Comparison of ENCODE assay signal across 22 cellular contexts in the genomic region with DNA sequence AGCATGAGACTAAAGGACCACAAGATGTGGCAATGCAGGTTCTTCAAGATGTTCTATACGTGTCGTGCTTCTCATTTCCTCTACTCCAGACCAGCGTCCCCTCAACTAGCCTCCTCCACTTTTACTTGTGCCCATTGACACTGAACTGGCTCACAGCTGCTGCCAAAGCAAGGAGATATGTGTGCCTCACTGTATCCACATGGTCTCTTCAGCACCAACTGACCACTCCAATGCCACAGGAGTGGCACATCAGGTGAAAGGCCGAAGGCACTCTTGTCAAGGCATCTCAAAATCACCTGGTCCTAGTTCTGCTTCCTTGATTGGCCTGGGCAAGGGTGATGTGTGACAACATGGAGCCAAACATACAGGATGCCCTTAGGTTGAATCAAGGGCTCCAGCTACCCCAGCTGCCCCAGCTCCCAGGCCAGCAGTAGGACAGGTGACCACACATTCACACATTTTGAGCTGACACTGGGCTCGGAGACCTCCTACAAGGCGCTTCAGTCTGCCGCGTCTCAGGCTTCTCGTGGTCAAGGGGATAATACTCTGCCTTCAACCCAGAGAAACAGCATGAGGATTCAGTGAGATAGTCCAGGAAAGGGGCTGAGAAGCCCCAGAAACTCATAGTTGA.
A peak's percentile ranks its signal among the peaks of the same experiment; 100 is the strongest.
DNase-seq lines count a peak whose midpoint lies in the region; ATAC-seq, FAIRE-seq and TF ChIP-seq lines count a peak whose summit lies in the region.
"Had no signal": no experiment of that assay in that cellular context is flagged by ENCODE, and none has a peak within 500 bp of the region (broad histone marks: within the 10 kb centered on the region; RNA-seq: fewer than 3 reads in every experiment).

No MANE protein-coding gene starts in this region.

- POLR2A ChIA-PET in activated CD4-positive, alpha-beta T cell treated with anti-CD3 and anti-CD28 coated beads for 36 hours (lab: Charles Lee): no interaction called here

- no peak for DNase-seq in HTR-8/SVneo (ENCODE audit: insufficient read length, low spot score)
- DNase-seq in coronary artery (ENCODE audit: low spot score): peak; percentile 59
- peak; percentile 35 for DNase-seq in islet precursor cell
- no peak for DNase-seq in neural progenitor cell (ENCODE audit: low spot score)
- no peak for DNase-seq in central memory CD4-positive, alpha-beta T cell
- DNase-seq in activated CD4-positive, alpha-beta T cell treated with anti-CD3 and anti-CD28 coated beads for 36 hours: no peak
- DNase-seq: 8988T; Caco-2; CD4-positive, CD25-positive, alpha-beta regulatory T cell; CD8-positive, alpha-beta T cell; DMS153; DND-41; HFFc6 had no signal

- H3K4me3 ChIP-seq in coronary artery: no peak overlapping the region
- no peak overlapping the region for H3K4me3 ChIP-seq in neural progenitor cell
- H3K4me3 ChIP-seq: BLaER1, GM23338, HAP-1 had no signal

- peak; percentile 80 for FAIRE-seq in HTR-8/SVneo (lab: Jason Lieb, UNC)
- FAIRE-seq: G401.6, GM12892, H54 had no signal

- no peaks in the 10 kb centered on the region for H3F3A ChIP-seq in neural progenitor cell (ENCODE audit: low read depth)

- TF ChIP-seq CTCF in coronary artery (IDR thresholded peaks at IDR 0.05) (no peak), neural progenitor cell (IDR thresholded peaks at IDR 0.05) (no peak)

- no peak overlapping the region for H3K27ac ChIP-seq in coronary artery
- H3K27ac ChIP-seq in neural progenitor cell: no peak overlapping the region
- H3K27ac ChIP-seq: BLaER1, C4-2B had no signal

- CTCF ChIA-PET in activated CD4-positive, alpha-beta T cell treated with anti-CD3 and anti-CD28 coated beads for 36 hours (lab: Charles Lee): no interaction called here

- H3K4me1 Mint-ChIP-seq in neural progenitor cell: peaks cover under 1% of the 10 kb centered on the region
- no peaks in the 10 kb centered on the region for H3K4me1 Mint-ChIP-seq in activated CD4-positive, alpha-beta T cell treated with anti-CD3 and anti-CD28 coated beads for 36 hours
- H3K4me1 Mint-ChIP-seq: B cell; CD4-positive, CD25-positive, alpha-beta regulatory T cell; GM23338 had no signal

- intact Hi-C loops in activated CD4-positive, alpha-beta T cell treated with anti-CD3 and anti-CD28 coated beads for 36 hours (cut with DNase I, micrococcal nuclease): no loop called here

- no peaks in the 10 kb centered on the region for H3K9me3 Mint-ChIP-seq in neural progenitor cell
- H3K9me3 Mint-ChIP-seq in activated CD4-positive, alpha-beta T cell treated with anti-CD3 and anti-CD28 coated beads for 36 hours (ENCODE audit: low read depth): no peaks in the 10 kb centered on the region

- no peak overlapping the region for H3K4me2 ChIP-seq in neural progenitor cell
- H3K4me2 ChIP-seq: BLaER1, GM23338 had no signal

- peak overlapping the region; percentile 3 for H3K4me3 Mint-ChIP-seq in neural progenitor cell
- H3K4me3 Mint-ChIP-seq in activated CD4-positive, alpha-beta T cell treated with anti-CD3 and anti-CD28 coated beads for 36 hours: no peak overlapping the region
- H3K4me3 Mint-ChIP-seq: B cell; CD4-positive, CD25-positive, alpha-beta regulatory T cell; CD8-positive, alpha-beta T cell; GM23338; HFFc6 had no signal

- no peak for ATAC-seq in activated CD4-positive, alpha-beta T cell treated with anti-CD3 and anti-CD28 coated beads for 36 hours
- no peak for ATAC-seq in GM19035 (IDR thresholded peaks at IDR 0.05; ENCODE audit: unreplicated experiment)
- ATAC-seq: CD8-positive, alpha-beta T cell; GM23338 had no signal

- H3K27me3 Mint-ChIP-seq in neural progenitor cell (ENCODE audit: insufficient read depth, low read depth): peaks cover 11% of the 10 kb centered on the region
- no peaks in the 10 kb centered on the region for H3K27me3 Mint-ChIP-seq in activated CD4-positive, alpha-beta T cell treated with anti-CD3 and anti-CD28 coated beads for 36 hours
- H3K27me3 Mint-ChIP-seq: B cell; CD4-positive, CD25-positive, alpha-beta regulatory T cell had no signal

- H3K27ac Mint-ChIP-seq in neural progenitor cell: no peak overlapping the region
- H3K27ac Mint-ChIP-seq in activated CD4-positive, alpha-beta T cell treated with anti-CD3 and anti-CD28 coated beads for 36 hours: no peak overlapping the region
- H3K27ac Mint-ChIP-seq: B cell; CD8-positive, alpha-beta T cell; GM23338; HFFc6 had no signal

- H3K36me3 Mint-ChIP-seq in neural progenitor cell: no peaks in the 10 kb centered on the region
- no peaks in the 10 kb centered on the region for H3K36me3 Mint-ChIP-seq in activated CD4-positive, alpha-beta T cell treated with anti-CD3 and anti-CD28 coated beads for 36 hours (ENCODE audit: low read depth)
- H3K36me3 Mint-ChIP-seq: CD4-positive, CD25-positive, alpha-beta regulatory T cell; CD8-positive, alpha-beta T cell had no signal

- no peaks in the 10 kb centered on the region for H3K9me3 ChIP-seq in neural progenitor cell (ENCODE audit: low read depth)
- H3K9me3 ChIP-seq: BLaER1, HAP-1 had no signal

- no peaks in the 10 kb centered on the region for H3K4me1 ChIP-seq in neural progenitor cell
- H3K4me1 ChIP-seq: Caco-2, HAP-1 had no signal

- no peaks in the 10 kb centered on the region for H4K20me1 ChIP-seq in neural progenitor cell (ENCODE audit: low read depth)
- H4K20me1 ChIP-seq: BLaER1 had no signal

- H3K79me2 ChIP-seq in neural progenitor cell (ENCODE audit: low read depth): no peaks in the 10 kb centered on the region

- no peak overlapping the region for H3K9ac ChIP-seq in neural progenitor cell
- H3K9ac ChIP-seq: BLaER1 had no signal

- no peaks in the 10 kb centered on the region for H3K36me3 ChIP-seq in neural progenitor cell
- H3K36me3 ChIP-seq: BLaER1, HAP-1 had no signal

- peaks cover 5% of the 10 kb centered on the region for H3K27me3 ChIP-seq in neural progenitor cell
- H3K27me3 ChIP-seq: BLaER1 had no signal

- no peak overlapping the region for H2AFZ ChIP-seq in neural progenitor cell (replicated peaks)
- H2AFZ ChIP-seq: GM23338 had no signal

Comparison
In these comparisons a context has a peak if more than half of its experiments do, and no peak if none do; other contexts are left out.
1. DNase-seq: peak in coronary artery (single experiment) and islet precursor cell (single experiment); none in HTR-8/SVneo (single experiment), neural progenitor cell (single experiment), central memory CD4-positive, alpha-beta T cell (single experiment) and activated CD4-positive, alpha-beta T cell treated with anti-CD3 and anti-CD28 coated beads for 36 hours (single experiment).